In genomic region chr18:57687970-57688369, GRCh38 we compare ENCODE assay signal across 1 cellular context.
TF ChIP-seq lines count a peak whose summit lies in the region.

No MANE protein-coding gene starts in this region.

TF ChIP-seq in SK-N-SH treated with all-trans-retinoic acid at 6 μM for 48 hours, 23 proteins besides CTCF, POLR2A, EP300 and RAD21 (continued from another document):
- TF ChIP-seq TOX (CRISPR knock-in tag; IDR thresholded peaks at IDR 0.05; ENCODE audit: borderline replicate concordance) (no peak), TSHZ2 (CRISPR knock-in tag; IDR thresholded peaks at IDR 0.05) (no peak), ARNTL (CRISPR knock-in tag; IDR thresholded peaks at IDR 0.05; ENCODE audit: borderline replicate concordance, low read depth) (no peak)
